9 cellular contexts compared by ENCODE assay signal in genomic region chr12:113231275-113232231, GRCh38. TPM values are rescaled to one million over a fixed set of nuclear protein-coding genes. Genes with fewer than 3 reads are reported as not detected.
A peak's percentile ranks its signal among the peaks of the same experiment; 100 is the strongest.
DNase-seq lines count a peak whose midpoint lies in the region; ATAC-seq and TF ChIP-seq lines count a peak whose summit lies in the region.
"Had no signal": no experiment of that assay in that cellular context is flagged by ENCODE, and none has a peak within 500 bp of the region (broad histone marks: within the 10 kb centered on the region; RNA-seq: fewer than 3 reads in every experiment).

No MANE protein-coding gene starts in this region.

- CTCF ChIA-PET in PC-9 (lab: Charles Lee): interaction anchor here (0.8 kb wide), 1 partner anchor 10 kb away, joined by 3 read pairs; no protein-coding TSS in a partner anchor

- H2BK12ac ChIP-seq in trophoblast cell (ENCODE audit: low read length): peak overlapping the region; percentile 93

- no peaks in the 10 kb centered on the region for H4K20me1 ChIP-seq in PC-9 (ENCODE audit: insufficient read depth)

- ATAC-seq in HG02885 (IDR thresholded peaks at IDR 0.05; ENCODE audit: poor library complexity, unreplicated experiment): no peak

- H3K4me2 ChIP-seq in PC-9 (peak overlapping the region; percentile 51), trophoblast cell (ENCODE audit: low read length) (no peak overlapping the region)

- H3K18ac ChIP-seq in trophoblast cell (ENCODE audit: low read length): peak overlapping the region; percentile 86

- no peaks in the 10 kb centered on the region for H3K9me2 ChIP-seq in PC-9 (ENCODE audit: insufficient read depth)

- H4K12ac ChIP-seq in trophoblast cell (ENCODE audit: low read depth, low read length): peak overlapping the region; percentile 21

- peaks cover 36% of the 10 kb centered on the region; the same call in 1 of the 2 replicates for H3K36me3 ChIP-seq in PC-9 (ENCODE audit: low read depth)
- peaks cover 0 to 93% (median 8%) of the 10 kb centered on the region in 3 donors for H3K36me3 ChIP-seq in esophagus squamous epithelium
- H3K36me3 ChIP-seq in trophoblast cell (ENCODE audit: control insufficient read depth in 1 of 2, insufficient read depth in 2 of 2, low read length in 2 of 2): peaks cover 16 to 17% of the 10 kb centered on the region in 2 experiments

- 76 to 77% methylated on average over 8 to 10 of the region's 13 CpGs for WGBS in esophagus squamous epithelium, 2 donors
- no CpG with 5 or more reads among the region's 13 CpGs for WGBS in trophoblast cell (ENCODE audit: extremely low coverage, insufficient coverage, insufficient read length)

- no peak for TF ChIP-seq CTCF in PC-9 (conservative IDR thresholded peaks at IDR 0.05)
- TF ChIP-seq CTCF in esophagus squamous epithelium (IDR thresholded peaks at IDR 0.05): no peak

- H4K8ac ChIP-seq in trophoblast cell (ENCODE audit: low read depth, low read length): peak overlapping the region; percentile 84

- POLR2A ChIA-PET in PC-9 (lab: Charles Lee; ENCODE audit: unreplicated experiment): no interaction called here

- peaks cover 42% of the 10 kb centered on the region for H3K79me1 ChIP-seq in trophoblast cell (ENCODE audit: low read length)

- peak overlapping the region; percentile 97 for H2BK120ac ChIP-seq in trophoblast cell (ENCODE audit: insufficient read depth, low read length, poor library complexity)

- no peak for TF ChIP-seq POLR2A in esophagus squamous epithelium (IDR thresholded peaks at IDR 0.05)

- H2AK5ac ChIP-seq in trophoblast cell (ENCODE audit: low read length): peak overlapping the region; percentile 66

- BruUV-seq in PC-9 (replicated peaks; lab: Mats Ljungman, UMichigan): TSS peak; percentile 73

- H3K4me3 ChIP-seq in PC-9 (no peak overlapping the region), esophagus squamous epithelium (no peak overlapping the region), trophoblast cell (ENCODE audit: low read depth, low read length) (no peak overlapping the region)

- no peak overlapping the region for H3K23ac ChIP-seq in trophoblast cell (ENCODE audit: low read length)

- DNase-seq in ELF-1 (ENCODE audit: low read depth, low spot score) (peak; percentile 84), PC-9 (peak; percentile 43 to 85), esophagus squamous epithelium (lab: John Stamatoyannopoulos, UW) (no peak), trophoblast cell (peak; percentile 57 to 77), medulla oblongata (ENCODE audit: extremely low spot score) (no peak), GF-D8 (lab: John Stamatoyannopoulos, UW) (no peak), NCI-H1048 (lab: John Stamatoyannopoulos, UW) (no peak)
- DNase-seq: stimulated activated CD4-positive, alpha-beta T cell treated with anti-CD3 and anti-CD28 coated beads, Interleukin-4, amount 100 ng/mL, for 4 hours had no signal

- H3K27ac ChIP-seq in PC-9 (peak overlapping the region; percentile 76), esophagus squamous epithelium (peak overlapping the region; percentile 36 to 84 (median 74)), trophoblast cell (ENCODE audit: low read depth, low read length) (peak overlapping the region; percentile 90)

- peak overlapping the region; percentile 78 for H2BK5ac ChIP-seq in trophoblast cell (ENCODE audit: low read depth, low read length, poor library complexity)

- H3K4ac ChIP-seq in trophoblast cell (ENCODE audit: low read depth, low read length): peak overlapping the region; percentile 63

- H3K4me1 ChIP-seq in PC-9 (replicated peaks; ENCODE audit: insufficient read depth) (peaks cover 28% of the 10 kb centered on the region), esophagus squamous epithelium (peaks cover 28 to 88% (median 39%) of the 10 kb centered on the region in 3 donors), trophoblast cell (ENCODE audit: control insufficient read depth in 1 of 2, insufficient read depth in 2 of 2, low read length in 2 of 2) (peaks cover 36 to 48% of the 10 kb centered on the region in 2 experiments)

- H2AFZ ChIP-seq in PC-9 (no peak overlapping the region), trophoblast cell (ENCODE audit: insufficient read depth, low read length, poor library complexity) (peak overlapping the region; percentile 38)

- peaks cover 27% of the 10 kb centered on the region for H3F3A ChIP-seq in PC-9 (ENCODE audit: insufficient read depth, low read depth)

- peaks cover 9% of the 10 kb centered on the region; the same call in 1 of the 2 replicates for H3K79me2 ChIP-seq in PC-9 (ENCODE audit: low read depth)
- H3K79me2 ChIP-seq in trophoblast cell (ENCODE audit: control insufficient read depth, insufficient read depth, low read length, poor library complexity): peaks cover 6% of the 10 kb centered on the region

- H3K9ac ChIP-seq in trophoblast cell (ENCODE audit: low read length): peak overlapping the region; percentile 1

- H3K9me3 ChIP-seq in PC-9 (ENCODE audit: insufficient read depth, low read depth) (no peaks in the 10 kb centered on the region), esophagus squamous epithelium (no peaks in the 10 kb centered on the region), trophoblast cell (ENCODE audit: insufficient read depth, low read depth, low read length) (no peaks in the 10 kb centered on the region)

- peak overlapping the region; percentile 86 for H3K14ac ChIP-seq in trophoblast cell (ENCODE audit: low read length)

- peak overlapping the region; percentile 95 for H4K91ac ChIP-seq in trophoblast cell (ENCODE audit: low read depth, low read length)

- H3K27me3 ChIP-seq in PC-9 (ENCODE audit: insufficient read depth, low read depth) (no peaks in the 10 kb centered on the region), esophagus squamous epithelium (no peaks in the 10 kb centered on the region), trophoblast cell (ENCODE audit: insufficient read depth, low read length) (no peaks in the 10 kb centered on the region)

- intact Hi-C loops in PC-9 (cut with micrococcal nuclease; ENCODE audit: unreplicated experiment): loop anchor here (1.0 kb wide), 2 partner anchors 10 to 15 kb away; no protein-coding TSS in a partner anchor
- intact Hi-C loops in esophagus squamous epithelium (cut with DNase I): no loop called here

RNA-seq across cellular contexts. Expression of gene TPCN1, which starts 10.3 kb away (rescaled TPM):
- total RNA-seq in PC-9 (2021): 34.1 and 42.7 TPM in 2 replicates
- 10 to 100 TPM; 15.5 to 48.8 (median 34.5) TPM for total RNA-seq in esophagus squamous epithelium
- 14.9 and 16.0 TPM in 2 replicates for polyA plus RNA-seq in trophoblast cell (2013)

RNA-seq across cellular contexts. Expression of gene RITA1, which starts 46.0 kb away (rescaled TPM):
- total RNA-seq in PC-9 (2021) (15.8 and 16.1 TPM in 2 replicates), esophagus squamous epithelium (10 to 100 TPM; 17.0 to 30.0 (median 20.3) TPM)
- 11.2 and 11.4 TPM in 2 replicates for polyA plus RNA-seq in trophoblast cell (2013)

RNA-seq across cellular contexts. Expression of gene DDX54, which starts 46.3 kb away (rescaled TPM):
- 80.1 and 81.3 TPM in 2 replicates for total RNA-seq in PC-9 (2021)
- total RNA-seq in esophagus squamous epithelium: 10 to 100 TPM; 35.3 to 80.5 (median 65.2) TPM
- 42.0 and 42.6 TPM in 2 replicates for polyA plus RNA-seq in trophoblast cell (2013)

Comparison
In these comparisons a context has a peak if more than half of its experiments do, and no peak if none do; other contexts are left out.
1. DNase-seq: peak in ELF-1 (single experiment), PC-9 (2 of 2) and trophoblast cell (2 of 2); none in esophagus squamous epithelium (single experiment), medulla oblongata (single experiment), GF-D8 (single experiment) and NCI-H1048 (single experiment).
2. Peak in every context shown above with its lines, with median percentiles within 50 percentile points of each other: H3K27ac ChIP-seq.